Comparison of ENCODE assay signal across 9 cellular contexts in the genomic region with DNA sequence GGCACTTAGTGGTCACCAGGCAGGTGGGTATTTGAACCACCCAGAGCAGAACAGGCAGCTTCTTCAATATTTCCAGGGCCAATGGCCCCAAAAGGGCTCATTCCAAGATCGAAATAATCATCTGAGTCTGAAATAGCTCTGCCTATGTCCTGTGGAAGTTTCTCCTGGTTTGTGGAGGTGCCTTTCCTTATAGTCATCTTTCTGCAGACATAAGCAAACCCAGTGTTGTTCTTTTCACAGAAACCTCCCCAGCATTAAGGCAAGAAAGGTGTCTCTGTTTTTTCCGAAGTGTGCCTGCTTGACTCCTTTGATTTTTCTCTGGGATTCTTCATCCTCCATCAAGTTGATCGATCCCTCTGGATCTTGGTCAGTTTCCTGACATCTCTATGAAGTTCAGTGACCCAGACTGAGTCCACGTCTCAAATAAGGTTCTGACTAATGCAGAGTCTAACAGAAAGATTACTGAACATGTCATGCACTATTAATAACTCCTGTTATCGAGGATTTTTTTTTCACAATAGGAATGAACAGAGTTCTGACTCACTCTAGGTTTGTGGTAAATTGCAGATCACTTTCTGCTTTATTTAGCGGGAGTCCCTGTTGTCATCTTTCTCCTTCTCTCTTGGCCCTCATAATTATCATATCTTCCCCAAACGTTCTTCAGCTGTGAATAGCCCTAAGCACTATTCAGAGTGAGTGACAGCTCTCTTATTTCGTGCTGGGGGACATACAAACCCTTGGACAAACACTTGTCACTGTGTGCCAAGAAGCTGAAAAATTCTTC. TPM values are rescaled to one million over a fixed set of nuclear protein-coding genes. Genes with fewer than 3 reads are reported as not detected.
DNase-seq lines count a peak whose midpoint lies in the region; ATAC-seq lines count a peak whose summit lies in the region.
"Had no signal": no experiment of that assay in that cellular context is flagged by ENCODE, and none has a peak within 500 bp of the region (broad histone marks: within the 10 kb centered on the region; RNA-seq: fewer than 3 reads in every experiment).

No MANE protein-coding gene starts in this region.

- DNase-seq in activated T-cell treated with anti-CD3 and anti-CD28 coated beads, Interleukin-2, amount 50 U/mL, for 4 hours = no peak
- DNase-seq in activated T-cell treated with anti-CD3 and anti-CD28 coated beads for 4 hours = no peak
- DNase-seq in SW 1271 (lab: John Stamatoyannopoulos, UW) = peak; percentile 48 to 66
- DNase-seq in glomerular endothelial cell (ENCODE audit: extremely low read depth, low read depth, low spot score) = peak; percentile 65
- no peak for DNase-seq in stimulated activated naive CD8-positive, alpha-beta T cell treated with anti-CD3 and anti-CD28 coated beads, Interleukin-15, amount 100 ng/mL, for 72 hours
- DNase-seq in H7 = no peak

- peaks cover 2% of the 10 kb centered on the region for H3K36me3 Mint-ChIP-seq in activated T-cell treated with anti-CD3 and anti-CD28 coated beads, Interleukin-2, amount 50 U/mL, for 4 hours (ENCODE audit: insufficient read depth)

- H3K36me3 ChIP-seq in H7 (replicated peaks; ENCODE audit: control insufficient read depth, insufficient read depth, low read length) = peaks cover 1% of the 10 kb centered on the region; the same call in 1 of the 2 replicates

- peak overlapping the region in 1 of 2 donors; percentile 61 for H3K27ac Mint-ChIP-seq in stimulated activated naive CD8-positive, alpha-beta T cell treated with anti-CD3 and anti-CD28 coated beads, Interleukin-15, amount 100 ng/mL, for 72 hours

- peak; percentile 3 to 4 for ATAC-seq in activated T-cell treated with anti-CD3 and anti-CD28 coated beads, Interleukin-2, amount 50 U/mL, for 4 hours
- no peak for ATAC-seq in stimulated activated naive CD8-positive, alpha-beta T cell treated with anti-CD3 and anti-CD28 coated beads, Interleukin-15, amount 100 ng/mL, for 72 hours
- ATAC-seq in HG03469 (IDR thresholded peaks at IDR 0.05; ENCODE audit: unreplicated experiment) (no peak), GM18511 (IDR thresholded peaks at IDR 0.05; ENCODE audit: unreplicated experiment) (no peak)

- no peaks in the 10 kb centered on the region for H3K27me3 ChIP-seq in H7 (ENCODE audit: control insufficient read depth, insufficient read depth, low read length)

- peak overlapping the region; percentile 38 for H3K4me3 Mint-ChIP-seq in activated T-cell treated with anti-CD3 and anti-CD28 coated beads, Interleukin-2, amount 50 U/mL, for 4 hours
- H3K4me3 Mint-ChIP-seq in stimulated activated naive CD8-positive, alpha-beta T cell treated with anti-CD3 and anti-CD28 coated beads, Interleukin-15, amount 100 ng/mL, for 72 hours = peak overlapping the region; percentile 35 to 98

- H3K27me3 Mint-ChIP-seq in activated T-cell treated with anti-CD3 and anti-CD28 coated beads, Interleukin-2, amount 50 U/mL, for 4 hours (ENCODE audit: low read depth) = no peaks in the 10 kb centered on the region
- H3K27me3 Mint-ChIP-seq in stimulated activated naive CD8-positive, alpha-beta T cell treated with anti-CD3 and anti-CD28 coated beads, Interleukin-15, amount 100 ng/mL, for 72 hours = no peaks in the 10 kb centered on the region

- H3K4me3 ChIP-seq in H7 (ENCODE audit: insufficient read depth, low read depth, low read length) = no peak overlapping the region

- no peaks in the 10 kb centered on the region for H3K9me3 Mint-ChIP-seq in activated T-cell treated with anti-CD3 and anti-CD28 coated beads, Interleukin-2, amount 50 U/mL, for 4 hours
- no peaks in the 10 kb centered on the region for H3K9me3 Mint-ChIP-seq in stimulated activated naive CD8-positive, alpha-beta T cell treated with anti-CD3 and anti-CD28 coated beads, Interleukin-15, amount 100 ng/mL, for 72 hours

- H3K4me1 Mint-ChIP-seq in activated T-cell treated with anti-CD3 and anti-CD28 coated beads, Interleukin-2, amount 50 U/mL, for 4 hours (ENCODE audit: low read depth) = peaks cover 40% of the 10 kb centered on the region
- peaks cover 47% of the 10 kb centered on the region for H3K4me1 Mint-ChIP-seq in stimulated activated naive CD8-positive, alpha-beta T cell treated with anti-CD3 and anti-CD28 coated beads, Interleukin-15, amount 100 ng/mL, for 72 hours

RNA-seq across cellular contexts. Expression of gene LRRC3C, which starts 1.5 kb away (rescaled TPM):
- not detected for total RNA-seq in activated T-cell treated with anti-CD3 and anti-CD28 coated beads, Interleukin-2, amount 50 U/mL, for 4 hours
- not detected in 2 replicates for total RNA-seq in glomerular endothelial cell
- total RNA-seq in H7 (2014; rRNA removed; shearing (Covaris generic)) = not detected in 2 replicates
- total RNA-seq: subcutaneous adipose tissue had no signal

RNA-seq across cellular contexts. Expression of gene ORMDL3, which starts 1.7 kb away (rescaled TPM):
- 10 to 100 TPM; 48.9 to 71.0 (median 52.1) TPM for total RNA-seq in activated T-cell treated with anti-CD3 and anti-CD28 coated beads, Interleukin-2, amount 50 U/mL, for 4 hours
- total RNA-seq in glomerular endothelial cell = 26.0 and 29.5 TPM in 2 replicates
- total RNA-seq in H7 (2014; rRNA removed; shearing (Covaris generic)) = 33.3 and 39.7 TPM in 2 replicates

RNA-seq across cellular contexts. Expression of gene GSDMB, which starts 10.6 kb away (rescaled TPM):
- total RNA-seq in activated T-cell treated with anti-CD3 and anti-CD28 coated beads, Interleukin-2, amount 50 U/mL, for 4 hours = 1 to 10 TPM; 4.1 to 5.1 (median 4.7) TPM
- total RNA-seq in glomerular endothelial cell = 3.0 and 6.8 TPM in 2 replicates
- total RNA-seq in H7 (2014; rRNA removed; shearing (Covaris generic)) = 3.3 and 6.0 TPM in 2 replicates

RNA-seq across cellular contexts. Expression of gene GSDMA, which starts 33.7 kb away (rescaled TPM):
- 1 to 10 TPM in 1 of 3 donors, under 1 TPM in 2; 0.32 to 1.6 (median 0.41) TPM for total RNA-seq in activated T-cell treated with anti-CD3 and anti-CD28 coated beads, Interleukin-2, amount 50 U/mL, for 4 hours
- not detected in 2 replicates for total RNA-seq in glomerular endothelial cell
- not detected in 2 replicates for total RNA-seq in H7 (2014; rRNA removed; shearing (Covaris generic))

RNA-seq across cellular contexts. Expression of gene PSMD3, which starts 51.5 kb away (rescaled TPM):
- total RNA-seq in activated T-cell treated with anti-CD3 and anti-CD28 coated beads, Interleukin-2, amount 50 U/mL, for 4 hours = 100 to 1,000 TPM; 276 to 288 (median 280) TPM
- total RNA-seq in glomerular endothelial cell = 124 and 134 TPM in 2 replicates
- 243 and 325 TPM in 2 replicates for total RNA-seq in H7 (2014; rRNA removed; shearing (Covaris generic))

Comparison
In these comparisons a context has a peak if more than half of its experiments do, and no peak if none do; other contexts are left out.
1. ATAC-seq: peak in activated T-cell treated with anti-CD3 and anti-CD28 coated beads, Interleukin-2, amount 50 U/mL, for 4 hours (2 of 2); none in stimulated activated naive CD8-positive, alpha-beta T cell treated with anti-CD3 and anti-CD28 coated beads, Interleukin-15, amount 100 ng/mL, for 72 hours (single experiment), HG03469 (single experiment) and GM18511 (single experiment).
2. DNase-seq: peak in SW 1271 (2 of 2) and glomerular endothelial cell (single experiment); none in activated T-cell treated with anti-CD3 and anti-CD28 coated beads, Interleukin-2, amount 50 U/mL, for 4 hours (single experiment), activated T-cell treated with anti-CD3 and anti-CD28 coated beads for 4 hours (single experiment), stimulated activated naive CD8-positive, alpha-beta T cell treated with anti-CD3 and anti-CD28 coated beads, Interleukin-15, amount 100 ng/mL, for 72 hours (0 of 2) and H7 (single experiment).